1 cellular context compared by ENCODE assay signal in genomic region chr7:129191272-129191671, GRCh38.
TF ChIP-seq lines count a peak whose summit lies in the region.

No MANE protein-coding gene starts in this region.

TF ChIP-seq in GM23338, 12 proteins besides CTCF, POLR2A, EP300 and RAD21 (continued from another document):
- TF ChIP-seq ZNF462 (CRISPR knock-in tag; IDR thresholded peaks at IDR 0.05), result no peak
